In genomic region chr12:111428728-111429175, GRCh38 we compare ENCODE assay signal across 10 cellular contexts. TPM values are rescaled to one million over a fixed set of nuclear protein-coding genes. Genes with fewer than 3 reads are reported as not detected.
DNase-seq lines count a peak whose midpoint lies in the region; ATAC-seq and TF ChIP-seq lines count a peak whose summit lies in the region.
"Had no signal": no experiment of that assay in that cellular context is flagged by ENCODE, and none has a peak within 500 bp of the region (broad histone marks: within the 10 kb centered on the region; RNA-seq: fewer than 3 reads in every experiment).

No MANE protein-coding gene starts in this region.

- H3K4me3 ChIP-seq in right cardiac atrium (ENCODE audit: low read length), result no peak overlapping the region
- peak overlapping the region in 2 of 4 donors; percentile 6 to 23 for H3K4me3 ChIP-seq in upper lobe of left lung
- H3K4me3 ChIP-seq: cardiac muscle cell, SK-N-MC had no signal

- no peaks in the 10 kb centered on the region for H3K27me3 Mint-ChIP-seq in activated T-cell treated with anti-CD3 and anti-CD28 coated beads, Interleukin-2, amount 50 U/mL, for 4 hours (ENCODE audit: low read depth)

- TF ChIP-seq POLR2A in upper lobe of left lung (IDR thresholded peaks at IDR 0.05), result no peak

- H3K4me1 Mint-ChIP-seq in activated T-cell treated with anti-CD3 and anti-CD28 coated beads, Interleukin-2, amount 50 U/mL, for 4 hours (ENCODE audit: low read depth), result peaks cover 92% of the 10 kb centered on the region

- no peaks in the 10 kb centered on the region for H3K9me3 Mint-ChIP-seq in activated T-cell treated with anti-CD3 and anti-CD28 coated beads, Interleukin-2, amount 50 U/mL, for 4 hours

- no peak for ATAC-seq in activated T-cell treated with anti-CD3 and anti-CD28 coated beads, Interleukin-2, amount 50 U/mL, for 4 hours
- ATAC-seq in right cardiac atrium (peak; percentile 59 to 64), upper lobe of left lung (ENCODE audit: low FRiP score in 2 of 2) (peak; percentile 20 to 66), HG03460 (IDR thresholded peaks at IDR 0.05; ENCODE audit: unreplicated experiment) (no peak), HG03139 (IDR thresholded peaks at IDR 0.05; ENCODE audit: unreplicated experiment) (no peak)

- DNase-seq in activated T-cell treated with anti-CD3 and anti-CD28 coated beads, Interleukin-2, amount 50 U/mL, for 1 hour, result peak; percentile 39
- no peak for DNase-seq in activated T-cell treated with anti-CD3 and anti-CD28 coated beads for 4 hours
- DNase-seq in activated T-cell treated with anti-CD3 and anti-CD28 coated beads, Interleukin-2, amount 50 U/mL, for 4 hours, result no peak
- peak; percentile 68 to 88 (median 87) for DNase-seq in right cardiac atrium
- peak; percentile 73 to 79 for DNase-seq in upper lobe of left lung
- no peak for DNase-seq in EL

- 34% methylated on average over 20 of the region's 21 CpGs for WGBS in right cardiac atrium
- 29 to 36% methylated on average over 6 to 21 of the region's 21 CpGs for WGBS in upper lobe of left lung, 2 donors

- TF ChIP-seq CTCF in upper lobe of left lung (IDR thresholded peaks at IDR 0.05), result no peak

- peaks cover 17% of the 10 kb centered on the region for H3K4me1 ChIP-seq in right cardiac atrium (ENCODE audit: control insufficient read depth, insufficient read depth, low read length)
- peaks cover 79 to 90% (median 87%) of the 10 kb centered on the region in 4 donors for H3K4me1 ChIP-seq in upper lobe of left lung

- H3K36me3 ChIP-seq in upper lobe of left lung, result peaks cover 0 to 2% (median 0%) of the 10 kb centered on the region in 4 donors
- H3K36me3 ChIP-seq: cardiac muscle cell had no signal

- no peaks in the 10 kb centered on the region for H3K9me3 ChIP-seq in right cardiac atrium (ENCODE audit: control insufficient read depth, low read length)
- H3K9me3 ChIP-seq in upper lobe of left lung, result no peaks in the 10 kb centered on the region

- no peak for TF ChIP-seq EP300 in upper lobe of left lung (IDR thresholded peaks at IDR 0.05)

- H3K36me3 Mint-ChIP-seq in activated T-cell treated with anti-CD3 and anti-CD28 coated beads, Interleukin-2, amount 50 U/mL, for 4 hours (ENCODE audit: insufficient read depth), result peaks cover 13% of the 10 kb centered on the region

- H3K27me3 ChIP-seq in right cardiac atrium (ENCODE audit: control insufficient read depth, insufficient read depth) (no peaks in the 10 kb centered on the region), upper lobe of left lung (no peaks in the 10 kb centered on the region)
- H3K27me3 ChIP-seq: cardiac muscle cell had no signal

- intact Hi-C loops in right cardiac atrium (cut with DNase I), result no loop called here

- H3K27ac ChIP-seq in right cardiac atrium (ENCODE audit: low read length) (peak overlapping the region; percentile 26), upper lobe of left lung (peak overlapping the region; percentile 67 to 89 (median 84))
- H3K27ac ChIP-seq: cardiac muscle cell, SK-N-MC had no signal

- H3K4me3 Mint-ChIP-seq in activated T-cell treated with anti-CD3 and anti-CD28 coated beads, Interleukin-2, amount 50 U/mL, for 4 hours, result peak overlapping the region; percentile 86

RNA-seq across cellular contexts. Expression of gene SH2B3, which starts 23.0 kb away (rescaled TPM):
- 10 to 100 TPM; 32.7 to 37.8 (median 35.9) TPM for total RNA-seq in activated T-cell treated with anti-CD3 and anti-CD28 coated beads, Interleukin-2, amount 50 U/mL, for 4 hours
- total RNA-seq in right cardiac atrium, result 10 to 100 TPM; 24.9 to 31.2 (median 29.2) TPM
- polyA plus RNA-seq in right cardiac atrium, result 10.3 TPM
- 100 to 1,000 TPM in 1 of 6 donors, 10 to 100 TPM in 5; 24.8 to 128 (median 52.5) TPM for total RNA-seq in upper lobe of left lung

RNA-seq across cellular contexts. Expression of gene PHETA1, which starts 59.9 kb away (rescaled TPM):
- 1 to 10 TPM; 1.3 to 3.3 (median 1.8) TPM for total RNA-seq in activated T-cell treated with anti-CD3 and anti-CD28 coated beads, Interleukin-2, amount 50 U/mL, for 4 hours
- total RNA-seq in right cardiac atrium, result 10 to 100 TPM in 1 of 4 donors, 1 to 10 TPM in 3; 8.0 to 11.6 (median 8.8) TPM
- polyA plus RNA-seq in right cardiac atrium, result 9.1 TPM
- 10 to 100 TPM in 5 of 6 donors, 1 to 10 TPM in 1; 9.1 to 24.6 (median 21.2) TPM for total RNA-seq in upper lobe of left lung

Comparison
In these comparisons a context has a peak if more than half of its experiments do, and no peak if none do; other contexts are left out.
1. DNase-seq: peak in activated T-cell treated with anti-CD3 and anti-CD28 coated beads, Interleukin-2, amount 50 U/mL, for 1 hour (single experiment), right cardiac atrium (3 of 3) and upper lobe of left lung (2 of 2); none in activated T-cell treated with anti-CD3 and anti-CD28 coated beads for 4 hours (single experiment), activated T-cell treated with anti-CD3 and anti-CD28 coated beads, Interleukin-2, amount 50 U/mL, for 4 hours (single experiment) and EL (single experiment).
2. ATAC-seq: peak in right cardiac atrium (2 of 2) and upper lobe of left lung (2 of 2); none in activated T-cell treated with anti-CD3 and anti-CD28 coated beads, Interleukin-2, amount 50 U/mL, for 4 hours (0 of 2), HG03460 (single experiment) and HG03139 (single experiment).